Comparison of ENCODE assay signal across 30 cellular contexts in genomic region chr2:171895781-171896180, GRCh38. TPM values are rescaled to one million over a fixed set of nuclear protein-coding genes. Genes with fewer than 3 reads are reported as not detected.
DNase-seq lines count a peak whose midpoint lies in the region; ATAC-seq and TF ChIP-seq lines count a peak whose summit lies in the region.
"Had no signal": no experiment of that assay in that cellular context is flagged by ENCODE, and none has a peak within 500 bp of the region (broad histone marks: within the 10 kb centered on the region; RNA-seq: fewer than 3 reads in every experiment).

No MANE protein-coding gene starts in this region.

- H3K4me3 Mint-ChIP-seq in GM23338 (no peak overlapping the region), natural killer cell (peak overlapping the region; percentile 98)
- H3K4me3 Mint-ChIP-seq in effector memory CD8-positive, alpha-beta T cell = peak overlapping the region; percentile 27 to 98
- H3K4me3 Mint-ChIP-seq: activated CD4-positive, alpha-beta T cell treated with anti-CD3 and anti-CD28 coated beads for 36 hours; activated naive CD8-positive, alpha-beta T cell treated with anti-CD3 and anti-CD28 coated beads for 36 hours had no signal

- H3K79me2 ChIP-seq in GM23338 (replicated peaks; ENCODE audit: insufficient read depth) = no peaks in the 10 kb centered on the region

- H3K9me3 Mint-ChIP-seq in GM23338 (peaks cover 18% of the 10 kb centered on the region), natural killer cell (no peaks in the 10 kb centered on the region)
- no peaks in the 10 kb centered on the region for H3K9me3 Mint-ChIP-seq in effector memory CD8-positive, alpha-beta T cell
- H3K9me3 Mint-ChIP-seq: activated naive CD8-positive, alpha-beta T cell treated with anti-CD3 and anti-CD28 coated beads for 36 hours; memory B cell had no signal

- no peaks in the 10 kb centered on the region for H4K20me1 ChIP-seq in GM23338 (replicated peaks; ENCODE audit: insufficient read depth)

- no peaks in the 10 kb centered on the region for H3K27me3 ChIP-seq in GM23338 (ENCODE audit: insufficient read depth)
- H3K27me3 ChIP-seq: left lung, neutrophil, stomach, uterus had no signal

- H3K4me1 Mint-ChIP-seq in GM23338 = peaks cover 15% of the 10 kb centered on the region
- H3K4me1 Mint-ChIP-seq in effector memory CD8-positive, alpha-beta T cell (ENCODE audit: low read depth in 2 of 2) = peaks cover 13 to 24% of the 10 kb centered on the region in 2 donors
- H3K4me1 Mint-ChIP-seq in natural killer cell = peaks cover 15 to 24% of the 10 kb centered on the region in 2 donors

- H2AFZ ChIP-seq in GM23338 = peak overlapping the region; percentile 98; the same call in 1 of the 2 replicates

- intact Hi-C loops in natural killer cell (cut with micrococcal nuclease) = no loop called here

- H3K9me2 ChIP-seq in GM23338 (ENCODE audit: insufficient read depth) = no peaks in the 10 kb centered on the region

- H3K4me3 ChIP-seq in GM23338 = no peak overlapping the region
- H3K4me3 ChIP-seq: coronary artery, HAP-1, left lung, right lobe of liver, stomach, uterus had no signal

- ATAC-seq in GM23338 (no peak), natural killer cell (no peak), GM18868 (IDR thresholded peaks at IDR 0.05; ENCODE audit: unreplicated experiment) (no peak), GM18511 (IDR thresholded peaks at IDR 0.05; ENCODE audit: unreplicated experiment) (no peak)
- ATAC-seq in effector memory CD8-positive, alpha-beta T cell (replicated peaks) = no peak
- ATAC-seq: activated CD4-positive, alpha-beta T cell treated with anti-CD3 and anti-CD28 coated beads for 36 hours; left lung; right lobe of liver had no signal

- H3K4me2 ChIP-seq in GM23338 = no peak overlapping the region

- H3K27ac Mint-ChIP-seq in GM23338 (no peak overlapping the region), natural killer cell (no peak overlapping the region)
- H3K27ac Mint-ChIP-seq in effector memory CD8-positive, alpha-beta T cell = no peak overlapping the region
- H3K27ac Mint-ChIP-seq: activated CD4-positive, alpha-beta T cell treated with anti-CD3 and anti-CD28 coated beads for 36 hours; activated naive CD8-positive, alpha-beta T cell treated with anti-CD3 and anti-CD28 coated beads for 36 hours; memory B cell; progenitor cell of endocrine pancreas had no signal

- peak; percentile 18 for DNase-seq in AG08395 (ENCODE audit: low spot score)
- no peak for DNase-seq in GM23338 (ENCODE audit: low spot score)
- no peak for DNase-seq in effector memory CD8-positive, alpha-beta T cell
- no peak for DNase-seq in natural killer cell
- no peak for DNase-seq in AML-193 (lab: John Stamatoyannopoulos, UW)
- no peak for DNase-seq in inferior parietal cortex (ENCODE audit: extremely low spot score)
- DNase-seq: 8988T; activated CD4-positive, alpha-beta T cell treated with anti-CD3 and anti-CD28 coated beads for 36 hours; activated gamma-delta T cell; activated naive CD8-positive, alpha-beta T cell treated with anti-CD3 and anti-CD28 coated beads for 36 hours; aorta; DMS 273 treated with DMSO at 0.1 percent for 48 hours; EL; erythroblast; IMR-90; islet precursor cell; left lung; NCI-H1436; NCI-H2081; right lobe of liver; SHP77 treated with DMSO at 0.1 percent for 48 hours; stomach; uterus had no signal

- H3K36me3 Mint-ChIP-seq in GM23338 (ENCODE audit: low read depth) (peaks cover 10% of the 10 kb centered on the region; the same call in 2 of the 3 replicates), natural killer cell (no peaks in the 10 kb centered on the region)
- H3K36me3 Mint-ChIP-seq in effector memory CD8-positive, alpha-beta T cell (ENCODE audit: insufficient read depth) = peaks cover 6% of the 10 kb centered on the region

- TF ChIP-seq CTCF in GM23338 (conservative IDR thresholded peaks at IDR 0.05; ENCODE audit: low read depth in 2 of 2) (no peak), natural killer cell (IDR thresholded peaks at IDR 0.05) (no peak)

- H3K27ac ChIP-seq in GM23338 (ENCODE audit: low read depth) = no peak overlapping the region
- H3K27ac ChIP-seq: left lung, neutrophil, right lobe of liver, uterus had no signal

- no peaks in the 10 kb centered on the region for H3F3A ChIP-seq in GM23338 (replicated peaks; ENCODE audit: low read depth)

- H3K4me1 ChIP-seq in GM23338 (ENCODE audit: insufficient read depth) = peaks cover 4% of the 10 kb centered on the region; the same call in 1 of the 2 replicates
- H3K4me1 ChIP-seq: uterus had no signal

- no peaks in the 10 kb centered on the region; the same call in 1 of the 2 replicates for H3K36me3 ChIP-seq in GM23338 (ENCODE audit: insufficient read depth)
- H3K36me3 ChIP-seq: HAP-1, left lung, right lobe of liver, uterus had no signal

- H3K27me3 Mint-ChIP-seq in GM23338 (ENCODE audit: insufficient read depth, low read depth, poor library complexity) (peaks cover 5% of the 10 kb centered on the region), natural killer cell (ENCODE audit: low read depth in 2 of 2) (peaks cover 0 to 3% of the 10 kb centered on the region in 2 donors)
- no peaks in the 10 kb centered on the region for H3K27me3 Mint-ChIP-seq in effector memory CD8-positive, alpha-beta T cell
- H3K27me3 Mint-ChIP-seq: activated CD4-positive, alpha-beta T cell treated with anti-CD3 and anti-CD28 coated beads for 36 hours; activated naive CD8-positive, alpha-beta T cell treated with anti-CD3 and anti-CD28 coated beads for 36 hours; memory B cell had no signal

TF ChIP-seq in GM23338, 12 proteins besides CTCF, POLR2A, EP300 and RAD21 (continues in another document):
- TF ChIP-seq EZH2phosphoT487 (IDR thresholded peaks at IDR 0.05; ENCODE audit: unreplicated experiment) (no peak), ZNF114 (CRISPR knock-in tag; IDR thresholded peaks at IDR 0.05) (no peak), ETS1 (IDR thresholded peaks at IDR 0.05) (no peak), CREB1 (CRISPR knock-in tag; IDR thresholded peaks at IDR 0.05; ENCODE audit: low read depth) (no peak), ZNF331 (CRISPR knock-in tag; IDR thresholded peaks at IDR 0.05; ENCODE audit: low read depth) (no peak), POLR2AphosphoS5 (IDR thresholded peaks at IDR 0.05; ENCODE audit: low read depth) (no peak), JUNB (IDR thresholded peaks at IDR 0.05; ENCODE audit: unreplicated experiment) (no peak), REST (IDR thresholded peaks at IDR 0.05; ENCODE audit: unreplicated experiment) (no peak), NANOG (IDR thresholded peaks at IDR 0.05; ENCODE audit: borderline replicate concordance) (no peak)

RNA-seq across cellular contexts. Expression of gene SLC25A12, which starts 1.7 kb away (rescaled TPM):
- total RNA-seq in GM23338 (2014; rRNA removed; shearing (Covaris generic)) = 10.7 and 14.8 TPM in 2 replicates
- polyA plus RNA-seq in GM23338 (2016; fragmentation: Nextera tagmentation; extraction: Ambion mirVana) = 4.8 and 6.2 TPM in 2 replicates
- 10 to 100 TPM; 18.7 to 21.7 (median 19.0) TPM for total RNA-seq in natural killer cell

RNA-seq across cellular contexts. Expression of gene HAT1, which starts 26.5 kb away (rescaled TPM):
- 67.2 and 75.7 TPM in 2 replicates for total RNA-seq in GM23338 (2014; rRNA removed; shearing (Covaris generic))
- polyA plus RNA-seq in GM23338 (2016; fragmentation: Nextera tagmentation; extraction: Ambion mirVana) = 49.1 and 67.5 TPM in 2 replicates
- total RNA-seq in natural killer cell = 10 to 100 TPM; 29.7 to 32.7 (median 32.2) TPM
